8 cellular contexts compared by ENCODE assay signal in genomic region chr10:122953827-122954730, GRCh38. TPM values are rescaled to one million over a fixed set of nuclear protein-coding genes. Genes with fewer than 3 reads are reported as not detected.
DNase-seq lines count a peak whose midpoint lies in the region; ATAC-seq and TF ChIP-seq lines count a peak whose summit lies in the region.

C10orf88 (minus strand) TSS chr10:122954227; CDS start chr10:122954178, 49 bp downstream.

- H3K27ac ChIP-seq in KMS-11 (peak within 1 kb of the TSS; percentile 61), Peyer's patch (peak within 1 kb of the TSS; percentile 66 to 84 (median 73)), esophagus squamous epithelium (peak within 1 kb of the TSS; percentile 63 to 87 (median 86))

- H3K4me3 Mint-ChIP-seq in activated T-cell treated with anti-CD3 and anti-CD28 coated beads, Interleukin-2, amount 50 U/mL, for 72 hours, result peak within 1 kb of the TSS; percentile 89 to 97

- H3K4me1 ChIP-seq in KMS-11 (ENCODE audit: low read depth, poor library complexity, severe bottlenecking) (peaks cover 9% of the 10 kb centered on the region), Peyer's patch (peaks cover 6 to 20% (median 11%) of the 10 kb centered on the region in 4 donors), esophagus squamous epithelium (peaks cover 0 to 25% (median 6%) of the 10 kb centered on the region in 3 donors)

- 20 to 25% methylated on average over 17 to 23 of the region's 83 CpGs for WGBS in esophagus squamous epithelium, 2 donors

- TF ChIP-seq POLR2A in Peyer's patch (IDR thresholded peaks at IDR 0.05) (peak; percentile 27 to 47), esophagus squamous epithelium (IDR thresholded peaks at IDR 0.05) (peak in 2 of 4 donors; percentile 25 to 34)

- TF ChIP-seq CTCF in KMS-11 (conservative IDR thresholded peaks at IDR 0.05; ENCODE audit: low read depth, low read length), result no peak
- TF ChIP-seq CTCF in Peyer's patch (IDR thresholded peaks at IDR 0.05), result no peak
- TF ChIP-seq CTCF in esophagus squamous epithelium (IDR thresholded peaks at IDR 0.05), result peak in 1 of 6 experiments; percentile 51

- H3K36me3 ChIP-seq in KMS-11 (ENCODE audit: insufficient read depth) (no peaks in the 10 kb centered on the region), Peyer's patch (peaks cover 0 to 4% (median 0%) of the 10 kb centered on the region in 3 donors), esophagus squamous epithelium (peaks cover 0 to 6% (median 0%) of the 10 kb centered on the region in 3 donors)

- H3K4me3 ChIP-seq in KMS-11 (IDR thresholded peaks at IDR 0.05; ENCODE audit: insufficient read depth, low read depth, low read length) (no peak within 1 kb of the TSS), Peyer's patch (peak within 1 kb of the TSS; percentile 83 to 93 (median 86)), esophagus squamous epithelium (peak within 1 kb of the TSS; percentile 49 to 94 (median 86))

- peaks cover 5% of the 10 kb centered on the region; the same call in 1 of the 2 replicates for H3K79me2 ChIP-seq in KMS-11 (ENCODE audit: insufficient read depth, low read depth)

- DNase-seq in DMS53 treated with DMSO at 0.1 percent for 48 hours (lab: John Stamatoyannopoulos, UW; ENCODE audit: unreplicated experiment) (peak; percentile 96), Peyer's patch (peak; percentile 94 to 98 (median 97)), esophagus squamous epithelium (lab: John Stamatoyannopoulos, UW) (peak; percentile 93), myocyte (ENCODE audit: low read depth) (peak; percentile 99)
- DNase-seq in activated T-cell treated with anti-CD3 and anti-CD28 coated beads, Interleukin-2, amount 50 U/mL, for 72 hours, result peak; percentile 95 to 97
- peak; percentile 90 to 97 for DNase-seq in stimulated activated CD8-positive, alpha-beta memory T cell treated with anti-CD3 and anti-CD28 coated beads, Interleukin-7, amount 100 ng/mL, for 48 hours (ENCODE audit: extremely low read depth in 1 of 2, low read depth in 1 of 2)

- intact Hi-C loops in esophagus squamous epithelium (cut with DNase I), result no loop called here

- H3K27me3 ChIP-seq in KMS-11 (ENCODE audit: insufficient read depth, low read depth) (no peaks in the 10 kb centered on the region), Peyer's patch (no peaks in the 10 kb centered on the region), esophagus squamous epithelium (peaks cover 0 to 6% (median 0%) of the 10 kb centered on the region in 4 donors)

- H3K9ac ChIP-seq in KMS-11, result peak within 1 kb of the TSS; percentile 74

- no peaks in the 10 kb centered on the region for H3K9me3 Mint-ChIP-seq in activated T-cell treated with anti-CD3 and anti-CD28 coated beads, Interleukin-2, amount 50 U/mL, for 72 hours

- H4K20me1 ChIP-seq in KMS-11 (ENCODE audit: insufficient read depth), result no peaks in the 10 kb centered on the region

- H3K9me3 ChIP-seq in Peyer's patch, result peaks cover 0 to 10% (median 0%) of the 10 kb centered on the region in 4 donors
- H3K9me3 ChIP-seq in esophagus squamous epithelium, result no peaks in the 10 kb centered on the region

- peak; percentile 98 for ATAC-seq in GM21737 (IDR thresholded peaks at IDR 0.05; ENCODE audit: unreplicated experiment)
- peak; percentile 99 for ATAC-seq in activated T-cell treated with anti-CD3 and anti-CD28 coated beads, Interleukin-2, amount 50 U/mL, for 72 hours (replicated peaks in 1 of 2)

- peak within 1 kb of the TSS; percentile 81 for H3K4me2 ChIP-seq in KMS-11

- H2AFZ ChIP-seq in KMS-11 (ENCODE audit: low read depth), result peak within 1 kb of the TSS; percentile 97

- H3K4me1 Mint-ChIP-seq in activated T-cell treated with anti-CD3 and anti-CD28 coated beads, Interleukin-2, amount 50 U/mL, for 72 hours (ENCODE audit: low read depth), result peaks cover 49% of the 10 kb centered on the region

- H3K27me3 Mint-ChIP-seq in activated T-cell treated with anti-CD3 and anti-CD28 coated beads, Interleukin-2, amount 50 U/mL, for 72 hours (ENCODE audit: low read depth), result peaks cover 15% of the 10 kb centered on the region

- peak within 1 kb of the TSS; percentile 82 for H3K27ac Mint-ChIP-seq in activated T-cell treated with anti-CD3 and anti-CD28 coated beads, Interleukin-2, amount 50 U/mL, for 72 hours

- peaks cover 6 to 9% of the 10 kb centered on the region in 2 donors for H3K36me3 Mint-ChIP-seq in activated T-cell treated with anti-CD3 and anti-CD28 coated beads, Interleukin-2, amount 50 U/mL, for 72 hours (ENCODE audit: insufficient read depth in 2 of 2)

RNA-seq across cellular contexts. Expression of gene C10orf88, which starts in this region (rescaled TPM):
- total RNA-seq in Peyer's patch, result 10 to 100 TPM in 1 of 4 donors, 1 to 10 TPM in 3; 5.6 to 93.3 (median 7.5) TPM
- 10 to 100 TPM; 11.6 to 11.8 TPM for total RNA-seq in activated T-cell treated with anti-CD3 and anti-CD28 coated beads, Interleukin-2, amount 50 U/mL, for 72 hours
- 1 to 10 TPM; 4.0 to 7.6 (median 4.6) TPM for total RNA-seq in esophagus squamous epithelium
- total RNA-seq in myocyte, result 14.6 and 14.8 TPM in 2 replicates
- polyA plus RNA-seq in myocyte (2012), result 7.0 TPM
